ENCODE assay signal across 9 cellular contexts in genomic region chr9:137722481-137722880, GRCh38.
DNase-seq lines count a peak whose midpoint lies in the region; ATAC-seq, FAIRE-seq and TF ChIP-seq lines count a peak whose summit lies in the region.
"Had no signal": no experiment of that assay in that cellular context is flagged by ENCODE, and none has a peak within 500 bp of the region (broad histone marks: within the 10 kb centered on the region; RNA-seq: fewer than 3 reads in every experiment).

No MANE protein-coding gene starts in this region.

- peak; percentile 21 to 26 for ATAC-seq in activated T-cell treated with anti-CD3 and anti-CD28 coated beads, Interleukin-2, amount 50 U/mL, for 72 hours (replicated peaks in 1 of 2)
- ATAC-seq in GM21619 (IDR thresholded peaks at IDR 0.05; ENCODE audit: unreplicated experiment): no peak

- H4K8ac ChIP-seq in H1 (ENCODE audit: extremely low read depth, insufficient read depth, low read length): no peak overlapping the region

- peaks cover 16% of the 10 kb centered on the region for H3K79me1 ChIP-seq in H1 (ENCODE audit: low read depth, low read length)

- H2AFZ ChIP-seq in H1 (ENCODE audit: low read length): no peak overlapping the region

- H3K4ac ChIP-seq in H1 (replicated peaks; ENCODE audit: insufficient read length, low read depth, low read length): no peak overlapping the region

- peak overlapping the region in 1 of 4 experiments; percentile 38; a peak in 1 of 7 replicates for H3K9ac ChIP-seq in H1 (replicated peaks in 1 of 4; ENCODE audit: extremely low read depth in 1 of 4, low read depth in 3 of 4, low read length in 3 of 4)
- H3K9ac ChIP-seq in skeletal muscle tissue (ENCODE audit: low read depth in 1 of 3, low read length in 3 of 3): peak overlapping the region in 1 of 3 donors; percentile 60

- H3K9me3 ChIP-seq in H1 (ENCODE audit: insufficient read depth in 2 of 2, low read depth in 1 of 2, low read length in 1 of 2) (peaks cover 0 to 6% of the 10 kb centered on the region in 2 experiments; a peak in 1 of 4 replicates), skeletal muscle tissue (ENCODE audit: control insufficient read depth in 3 of 3, low read length in 3 of 3) (peaks cover 0 to 7% (median 2%) of the 10 kb centered on the region in 3 donors), SJCRH30 (replicated peaks) (peaks cover 8% of the 10 kb centered on the region)
- H3K9me3 ChIP-seq: thyroid gland had no signal

- peak overlapping the region in 2 of 4 donors; percentile 59 to 63 for H3K4me3 Mint-ChIP-seq in IgD-negative memory B cell
- peak overlapping the region; percentile 36 to 86 for H3K4me3 Mint-ChIP-seq in activated T-cell treated with anti-CD3 and anti-CD28 coated beads, Interleukin-2, amount 50 U/mL, for 72 hours

- no peak overlapping the region for H3K23ac ChIP-seq in H1 (ENCODE audit: insufficient read length)

- H2BK20ac ChIP-seq in H1 (ENCODE audit: low read length): no peak overlapping the region

- 0 out of 2 replicates have a peak overlapping the region, but pooled peaks have one; percentile 46 for H2BK15ac ChIP-seq in H1 (ENCODE audit: low read length)

- no peak overlapping the region for H2BK12ac ChIP-seq in H1 (ENCODE audit: low read depth, low read length)

- H3K27ac ChIP-seq in H1 (ENCODE audit: low read depth, low read length): peak overlapping the region; percentile 69; the same call in 1 of the 2 replicates
- H3K27ac ChIP-seq in skeletal muscle tissue (ENCODE audit: low read depth, low read length): peak overlapping the region; percentile 3
- H3K27ac ChIP-seq in SJCRH30: no peak overlapping the region
- H3K27ac ChIP-seq: HL-60 had no signal

- POLR2A ChIA-PET in H1 (lab: Charles Lee; ENCODE audit: partially characterized antibody): no interaction called here

- peaks cover 14% of the 10 kb centered on the region for H3K36me3 Mint-ChIP-seq in IgD-negative memory B cell
- peaks cover 24 to 65% of the 10 kb centered on the region in 2 donors for H3K36me3 Mint-ChIP-seq in activated T-cell treated with anti-CD3 and anti-CD28 coated beads, Interleukin-2, amount 50 U/mL, for 72 hours (ENCODE audit: insufficient read depth in 2 of 2)

- no peak overlapping the region for H3K14ac ChIP-seq in H1 (ENCODE audit: insufficient read length)

- H3K4me2 ChIP-seq in H1 (ENCODE audit: insufficient read depth in 1 of 2, low read depth in 2 of 2, low read length in 2 of 2): no peak overlapping the region

- H3K4me1 Mint-ChIP-seq in IgD-negative memory B cell: peaks cover 20 to 25% (median 21%) of the 10 kb centered on the region in 3 donors
- peaks cover 38% of the 10 kb centered on the region for H3K4me1 Mint-ChIP-seq in activated T-cell treated with anti-CD3 and anti-CD28 coated beads, Interleukin-2, amount 50 U/mL, for 72 hours (ENCODE audit: low read depth)

- no peak for DNase-seq in activated T-cell treated with anti-CD3 and anti-CD28 coated beads, Interleukin-2, amount 50 U/mL, for 72 hours
- DNase-seq in H1 (ENCODE audit: low read depth in 1 of 2, low spot score in 2 of 2) (no peak), SJCRH30 (no peak), occipital lobe (lab: John Stamatoyannopoulos, UW) (no peak)
- DNase-seq: thyroid gland had no signal

- no peak for TF ChIP-seq EP300 in H1 (IDR thresholded peaks at IDR 0.05; ENCODE audit: borderline replicate concordance in 1 of 2, low read depth in 2 of 2, low read length in 2 of 2)

- peak overlapping the region; percentile 71; the same call in 1 of the 2 replicates for H2BK5ac ChIP-seq in H1 (ENCODE audit: low read depth, low read length)

- no peak for FAIRE-seq in H1 (lab: Jason Lieb, UNC)

- H4K20me1 ChIP-seq in H1 (replicated peaks in 1 of 2; ENCODE audit: control insufficient read depth in 1 of 2, insufficient read depth in 2 of 2, low read length in 2 of 2): peaks cover 0 to 10% of the 10 kb centered on the region in 2 experiments

- H3K36me3 ChIP-seq in H1 (ENCODE audit: control insufficient read depth in 2 of 4, insufficient read depth in 4 of 4, low read length in 3 of 4) (peaks cover 3 to 29% (median 15%) of the 10 kb centered on the region in 4 experiments; a peak in 5 of 8 replicates), skeletal muscle tissue (ENCODE audit: control insufficient read depth in 3 of 3, insufficient read depth in 3 of 3, low read length in 3 of 3) (peaks cover 16 to 21% (median 16%) of the 10 kb centered on the region in 3 donors), SJCRH30 (peaks cover 40% of the 10 kb centered on the region)

- 0 out of 2 replicates have a peak overlapping the region, but pooled peaks have one; percentile 39 for H2AK5ac ChIP-seq in H1 (ENCODE audit: low read depth, low read length)

- no peak overlapping the region for H3K4me3 ChIP-seq in H1 (ENCODE audit: extremely low read depth in 1 of 4, insufficient read depth in 2 of 4, low read depth in 3 of 4, low read length in 4 of 4)
- H3K4me3 ChIP-seq in skeletal muscle tissue (ENCODE audit: low read length in 3 of 3): no peak overlapping the region
- no peak overlapping the region for H3K4me3 ChIP-seq in SJCRH30
- H3K4me3 ChIP-seq: thyroid gland had no signal

- no peak for TF ChIP-seq CTCF in H1 (IDR thresholded peaks at IDR 0.05; ENCODE audit: control extremely low read depth in 1 of 3, insufficient read depth in 1 of 3, low read depth in 1 of 3, low read length in 3 of 3)

- H3K23me2 ChIP-seq in H1 (ENCODE audit: low read depth, low read length): no peaks in the 10 kb centered on the region; the same call in 1 of the 2 replicates

- no peak overlapping the region for H3K56ac ChIP-seq in H1 (replicated peaks; ENCODE audit: insufficient read length, low read depth, low read length)

- H3K27me3 ChIP-seq in H1 (replicated peaks in 1 of 4; ENCODE audit: control insufficient read depth in 3 of 4, extremely low read depth in 1 of 4, insufficient read depth in 3 of 4, low read length in 3 of 4) (no peaks in the 10 kb centered on the region), skeletal muscle tissue (ENCODE audit: control insufficient read depth in 3 of 3, insufficient read depth in 3 of 3, low read length in 3 of 3) (no peaks in the 10 kb centered on the region), SJCRH30 (no peaks in the 10 kb centered on the region)
- H3K27me3 ChIP-seq: thyroid gland had no signal

- no peaks in the 10 kb centered on the region for H3K27me3 Mint-ChIP-seq in IgD-negative memory B cell
- H3K27me3 Mint-ChIP-seq in activated T-cell treated with anti-CD3 and anti-CD28 coated beads, Interleukin-2, amount 50 U/mL, for 72 hours (ENCODE audit: low read depth): no peaks in the 10 kb centered on the region

- H3K4me1 ChIP-seq in H1 (replicated peaks in 1 of 4; ENCODE audit: control insufficient read depth in 3 of 4, insufficient read depth in 4 of 4, low read length in 3 of 4): peaks cover 2 to 14% (median 8%) of the 10 kb centered on the region in 4 experiments; a peak in 5 of 7 replicates
- peaks cover 0 to 9% (median 8%) of the 10 kb centered on the region in 3 donors for H3K4me1 ChIP-seq in skeletal muscle tissue (ENCODE audit: control insufficient read depth in 3 of 3, insufficient read depth in 3 of 3, low read length in 3 of 3)
- H3K4me1 ChIP-seq in SJCRH30: no peaks in the 10 kb centered on the region

- H3K27ac Mint-ChIP-seq in IgD-negative memory B cell: peak overlapping the region; percentile 85 to 94 (median 93)
- peak overlapping the region; percentile 92 for H3K27ac Mint-ChIP-seq in activated T-cell treated with anti-CD3 and anti-CD28 coated beads, Interleukin-2, amount 50 U/mL, for 72 hours

- peaks cover 3 to 7% (median 5%) of the 10 kb centered on the region in 3 donors for H3K9me3 Mint-ChIP-seq in IgD-negative memory B cell
- peaks cover 4 to 13% of the 10 kb centered on the region in 2 donors for H3K9me3 Mint-ChIP-seq in activated T-cell treated with anti-CD3 and anti-CD28 coated beads, Interleukin-2, amount 50 U/mL, for 72 hours

- TF ChIP-seq POLR2A in H1 (IDR thresholded peaks at IDR 0.05; ENCODE audit: control extremely low read depth in 1 of 2, low read depth in 2 of 2, low read length in 2 of 2): no peak

- TF ChIP-seq RAD21 in H1 (IDR thresholded peaks at IDR 0.05 in 1 of 2, conservative IDR thresholded peaks at IDR 0.05 in 1 of 2; ENCODE audit: low read depth in 2 of 2, low read length in 2 of 2): no peak

- CTCF ChIA-PET in H1 (lab: Charles Lee; ENCODE audit: partially characterized antibody): no interaction called here

- no peak overlapping the region for H2BK120ac ChIP-seq in H1 (replicated peaks; ENCODE audit: low read depth, low read length)

- WGBS in H1 (ENCODE audit: extremely low coverage in 1 of 2, insufficient coverage in 1 of 2, insufficient read length in 1 of 2, insufficient replicate concordance in 2 of 2, low coverage in 1 of 2, low lambda C conversion rate in 2 of 2, missing lambda C conversion rate in 1 of 2), 2 experiments: 77% methylated on average over 7 of the region's 10 CpGs; no CpG with 5 or more reads in 1 of the 2 experiments

- H4K91ac ChIP-seq in H1 (replicated peaks; ENCODE audit: insufficient read length, low read length): peak overlapping the region; percentile 77

- no peak overlapping the region for H4K5ac ChIP-seq in H1 (ENCODE audit: insufficient read length, low read depth, low read length)

- peaks cover 8 to 55% of the 10 kb centered on the region in 2 experiments; a peak in 2 of 4 replicates for H3K79me2 ChIP-seq in H1 (ENCODE audit: control insufficient read depth in 1 of 2, insufficient read depth in 2 of 2, low read length in 2 of 2)

- H3K18ac ChIP-seq in H1 (ENCODE audit: extremely low read depth, low read length): no peak overlapping the region; the same call in 1 of the 2 replicates

TF ChIP-seq in H1, 55 proteins besides CTCF, POLR2A, EP300 and RAD21:
- TF ChIP-seq ZNF274 (IDR thresholded peaks at IDR 0.05; ENCODE audit: borderline replicate concordance, extremely low read depth, low read length) (no peak), SAP30 (IDR thresholded peaks at IDR 0.05; ENCODE audit: insufficient read depth, insufficient replicate concordance, low read length) (no peak), FOSL1 (IDR thresholded peaks at IDR 0.05; ENCODE audit: insufficient read depth, low read depth, low read length) (no peak), KDM1A (IDR thresholded peaks at IDR 0.05; ENCODE audit: borderline replicate concordance, low read length) (no peak), CBX5 (IDR thresholded peaks at IDR 0.05; ENCODE audit: low read depth, low read length) (no peak), KDM5A (IDR thresholded peaks at IDR 0.05; ENCODE audit: low read length) (no peak), MAFK (IDR thresholded peaks at IDR 0.05; ENCODE audit: low read depth, low read length) (no peak), SIN3A (conservative IDR thresholded peaks at IDR 0.05 in 1 of 2, IDR thresholded peaks at IDR 0.05 in 1 of 2; ENCODE audit: low read depth in 1 of 2, low read length in 2 of 2) (no peak), EGR1 (IDR thresholded peaks at IDR 0.05; ENCODE audit: borderline replicate concordance, low read depth, low read length) (no peak)
